2 cellular contexts compared by ENCODE assay signal in genomic region chr19:16882146-16882545, GRCh38.
TF ChIP-seq lines count a peak whose summit lies in the region.

No MANE protein-coding gene starts in this region.

TF ChIP-seq in HCT116, 20 proteins besides CTCF, POLR2A, EP300 and RAD21 (continued from another document):
- TF ChIP-seq CBX3 (IDR thresholded peaks at IDR 0.05; ENCODE audit: low read depth), result peak; percentile 98
TF ChIP-seq in HCT116: peak in this region for 1.

TF ChIP-seq in K562, 482 proteins besides CTCF, POLR2A, EP300 and RAD21 (continued from another document and continues in another):
- 0 out of 2 replicates have a peak, but pooled peaks have one; percentile 30 for TF ChIP-seq ZEB2 (IDR thresholded peaks at IDR 0.05)
- no peak for TF ChIP-seq REST (CRISPR knock-in tag; IDR thresholded peaks at IDR 0.05; ENCODE audit: low read depth)
- TF ChIP-seq ZNF444 (CRISPR knock-in tag; IDR thresholded peaks at IDR 0.05), result no peak
- no peak for TF ChIP-seq ZNF76 (CRISPR knock-in tag; IDR thresholded peaks at IDR 0.05; ENCODE audit: borderline replicate concordance)
- TF ChIP-seq ZNF217 (CRISPR knock-in tag; IDR thresholded peaks at IDR 0.05), result no peak
- TF ChIP-seq CBX5 (IDR thresholded peaks at IDR 0.05; ENCODE audit: borderline replicate concordance, low read depth), result peak; percentile 93
- TF ChIP-seq CBX3 (IDR thresholded peaks at IDR 0.05; ENCODE audit: borderline replicate concordance in 1 of 2, low read length in 2 of 2), result peak; percentile 92 to 99
- TF ChIP-seq WHSC1 (IDR thresholded peaks at IDR 0.05; ENCODE audit: low read length), result no peak
- no peak for TF ChIP-seq UBTF (IDR thresholded peaks at IDR 0.05; ENCODE audit: borderline replicate concordance in 1 of 2, low read depth in 2 of 2, low read length in 2 of 2)
- TF ChIP-seq ZNF584 (CRISPR knock-in tag; IDR thresholded peaks at IDR 0.05; ENCODE audit: low read depth), result no peak
- TF ChIP-seq ZMIZ1 (IDR thresholded peaks at IDR 0.05; ENCODE audit: low read depth in 2 of 2, low read length in 2 of 2), result no peak
- TF ChIP-seq CEBPZ (IDR thresholded peaks at IDR 0.05; ENCODE audit: borderline replicate concordance, low read depth, low read length), result peak; percentile 63; the same call in 1 of the 2 replicates
- no peak for TF ChIP-seq MCM3 (IDR thresholded peaks at IDR 0.05)
- TF ChIP-seq ELK3 (CRISPR knock-in tag; IDR thresholded peaks at IDR 0.05), result no peak
- TF ChIP-seq JUN (IDR thresholded peaks at IDR 0.05; ENCODE audit: borderline replicate concordance, low read depth, low read length), result peak; percentile 39; the same call in 1 of the 2 replicates
- no peak for TF ChIP-seq JUN (CRISPR knock-in tag; IDR thresholded peaks at IDR 0.05; ENCODE audit: borderline replicate concordance)
- TF ChIP-seq ZNF395 (CRISPR knock-in tag; IDR thresholded peaks at IDR 0.05), result no peak
- TF ChIP-seq TBL1XR1 (IDR thresholded peaks at IDR 0.05; ENCODE audit: low read length in 2 of 2), result no peak
- peak; percentile 93 for TF ChIP-seq ZNF280A (IDR thresholded peaks at IDR 0.05; ENCODE audit: low read depth, partially characterized antibody)
- TF ChIP-seq SMARCB1 (IDR thresholded peaks at IDR 0.05; ENCODE audit: insufficient read length, low read depth), result no peak
- TF ChIP-seq RBFOX2 (IDR thresholded peaks at IDR 0.05; ENCODE audit: low read depth, low read length), result no peak
- no peak for TF ChIP-seq SNAPC5 (CRISPR knock-in tag; IDR thresholded peaks at IDR 0.05)
- no peak for TF ChIP-seq E2F5 (CRISPR knock-in tag; IDR thresholded peaks at IDR 0.05)
- TF ChIP-seq ZFX (CRISPR knock-in tag; IDR thresholded peaks at IDR 0.05), result peak; percentile 34
- no peak for TF ChIP-seq TAF1 (IDR thresholded peaks at IDR 0.05; ENCODE audit: control insufficient read depth, extremely low read depth, insufficient read depth, low read length, severe bottlenecking)
- TF ChIP-seq ZNF121 (CRISPR knock-in tag; conservative IDR thresholded peaks at IDR 0.05), result no peak
- no peak for TF ChIP-seq NR2C1 (IDR thresholded peaks at IDR 0.05)
- TF ChIP-seq NR2C1 (tag; IDR thresholded peaks at IDR 0.05), result no peak
- no peak for TF ChIP-seq GATA2 (CRISPR knock-in tag; IDR thresholded peaks at IDR 0.05)
- TF ChIP-seq ZNF280B (CRISPR knock-in tag; IDR thresholded peaks at IDR 0.05), result peak; percentile 87
- no peak for TF ChIP-seq EHMT2 (IDR thresholded peaks at IDR 0.05)
- TF ChIP-seq E2F3 (CRISPR knock-in tag; IDR thresholded peaks at IDR 0.05), result no peak
- TF ChIP-seq HCFC1 (IDR thresholded peaks at IDR 0.05; ENCODE audit: low read depth, low read length), result no peak
- TF ChIP-seq TGIF2 (CRISPR knock-in tag; IDR thresholded peaks at IDR 0.05), result no peak
- TF ChIP-seq RFX5 (IDR thresholded peaks at IDR 0.05; ENCODE audit: low read depth, low read length), result no peak
